ENCODE assay signal across 12 cellular contexts in genomic region chr20:49510562-49511117, GRCh38. TPM values are rescaled to one million over a fixed set of nuclear protein-coding genes. Genes with fewer than 3 reads are reported as not detected.
DNase-seq lines count a peak whose midpoint lies in the region; ATAC-seq and TF ChIP-seq lines count a peak whose summit lies in the region.
"Had no signal": no experiment of that assay in that cellular context is flagged by ENCODE, and none has a peak within 500 bp of the region (broad histone marks: within the 10 kb centered on the region; RNA-seq: fewer than 3 reads in every experiment).

No MANE protein-coding gene starts in this region.

- intact Hi-C loops in OCI-LY7 (cut with micrococcal nuclease; ENCODE audit: unreplicated experiment), result no loop called here

- no peak overlapping the region for H3K4me3 ChIP-seq in right atrium auricular region
- no peak overlapping the region for H3K4me3 ChIP-seq in skeletal muscle tissue (ENCODE audit: low read length in 3 of 3)
- H3K4me3 ChIP-seq in neuronal stem cell (ENCODE audit: low read length in 2 of 2), result no peak overlapping the region
- no peak overlapping the region for H3K4me3 ChIP-seq in OCI-LY7 (ENCODE audit: low read depth, low read length, poor library complexity, severe bottlenecking)

- no peak overlapping the region for H2BK12ac ChIP-seq in neuronal stem cell (ENCODE audit: low read length)

- H3K14ac ChIP-seq in neuronal stem cell (ENCODE audit: low read length), result no peak overlapping the region

- H3K79me1 ChIP-seq in neuronal stem cell (ENCODE audit: low read depth, low read length), result peaks cover 2% of the 10 kb centered on the region

- peaks cover 0 to 4% (median 0%) of the 10 kb centered on the region in 4 donors for H3K4me1 Mint-ChIP-seq in naive thymus-derived CD8-positive, alpha-beta T cell

- H3K36me3 ChIP-seq in right atrium auricular region (peaks cover 24% of the 10 kb centered on the region), skeletal muscle tissue (ENCODE audit: control insufficient read depth in 3 of 3, insufficient read depth in 3 of 3, low read length in 3 of 3) (peaks cover 0 to 3% (median 0%) of the 10 kb centered on the region in 3 donors), neuronal stem cell (replicated peaks in 1 of 2; ENCODE audit: control insufficient read depth in 2 of 2, insufficient read depth in 2 of 2, low read length in 2 of 2) (peaks cover 0 to 37% of the 10 kb centered on the region in 2 donors), OCI-LY7 (ENCODE audit: insufficient read depth, low read length) (no peaks in the 10 kb centered on the region)

- no CpG with 5 or more reads among the region's 12 CpGs for WGBS in neuronal stem cell (ENCODE audit: extremely low coverage in 2 of 2, insufficient read length in 2 of 2, insufficient replicate concordance in 1 of 2), 2 donors

- CTCF ChIA-PET in OCI-LY7 (lab: Charles Lee; ENCODE audit: unreplicated experiment), result no interaction called here

- no peak overlapping the region for H2AK5ac ChIP-seq in neuronal stem cell (ENCODE audit: low read depth, low read length)

- no TSS peak for BruUV-seq in OCI-LY7 (replicated peaks; lab: Mats Ljungman, UMichigan)

- peaks cover 0 to 19% of the 10 kb centered on the region in 2 donors for H3K4me1 ChIP-seq in right atrium auricular region
- H3K4me1 ChIP-seq in skeletal muscle tissue (ENCODE audit: control insufficient read depth in 3 of 3, insufficient read depth in 3 of 3, low read length in 3 of 3), result peaks cover 22 to 41% (median 28%) of the 10 kb centered on the region in 3 donors
- peaks cover 4 to 19% of the 10 kb centered on the region in 2 donors for H3K4me1 ChIP-seq in neuronal stem cell (ENCODE audit: control insufficient read depth in 2 of 2, insufficient read depth in 1 of 2, low read depth in 1 of 2, low read length in 2 of 2)
- H3K4me1 ChIP-seq in OCI-LY7 (ENCODE audit: insufficient read depth, low read length, poor library complexity, severe bottlenecking), result no peaks in the 10 kb centered on the region

- no peak overlapping the region for H3K27ac Mint-ChIP-seq in naive thymus-derived CD8-positive, alpha-beta T cell
- H3K27ac Mint-ChIP-seq: activated naive CD4-positive, alpha-beta T cell treated with anti-CD3 and anti-CD28 coated beads for 36 hours had no signal

- no peak overlapping the region for H3K4me3 Mint-ChIP-seq in naive thymus-derived CD8-positive, alpha-beta T cell
- H3K4me3 Mint-ChIP-seq: activated naive CD4-positive, alpha-beta T cell treated with anti-CD3 and anti-CD28 coated beads for 36 hours had no signal

- H3K4ac ChIP-seq in neuronal stem cell (ENCODE audit: low read length), result no peak overlapping the region

- H3K27ac ChIP-seq in right atrium auricular region (peak overlapping the region; percentile 52 to 64), skeletal muscle tissue (ENCODE audit: low read depth, low read length) (peak overlapping the region; percentile 36), neuronal stem cell (replicated peaks; ENCODE audit: low read length) (no peak overlapping the region), OCI-LY7 (ENCODE audit: low read depth, low read length, poor library complexity, severe bottlenecking) (no peak overlapping the region)
- H3K27ac ChIP-seq: VCaP had no signal

- H3K27me3 ChIP-seq in right atrium auricular region, result no peaks in the 10 kb centered on the region
- no peaks in the 10 kb centered on the region for H3K27me3 ChIP-seq in skeletal muscle tissue (ENCODE audit: control insufficient read depth in 3 of 3, insufficient read depth in 3 of 3, low read length in 3 of 3)
- H3K27me3 ChIP-seq in neuronal stem cell (ENCODE audit: control insufficient read depth in 3 of 3, insufficient read depth in 3 of 3, low read depth in 1 of 3, low read length in 3 of 3), result peaks cover 0 to 5% (median 0%) of the 10 kb centered on the region in 3 experiments

- no peak overlapping the region for H3K23ac ChIP-seq in neuronal stem cell (ENCODE audit: low read depth, low read length, poor library complexity)

- no peaks in the 10 kb centered on the region for H3K36me3 Mint-ChIP-seq in naive thymus-derived CD8-positive, alpha-beta T cell

- peaks cover 15 to 37% (median 31%) of the 10 kb centered on the region in 5 donors for H3K27me3 Mint-ChIP-seq in naive thymus-derived CD8-positive, alpha-beta T cell

- H4K91ac ChIP-seq in neuronal stem cell (ENCODE audit: low read depth, low read length, poor library complexity), result no peak overlapping the region

- H3K18ac ChIP-seq in neuronal stem cell (ENCODE audit: low read length), result no peak overlapping the region

- H3K9me3 ChIP-seq in right atrium auricular region, result no peaks in the 10 kb centered on the region
- no peaks in the 10 kb centered on the region for H3K9me3 ChIP-seq in skeletal muscle tissue (ENCODE audit: control insufficient read depth in 3 of 3, low read length in 3 of 3)
- no peaks in the 10 kb centered on the region for H3K9me3 ChIP-seq in neuronal stem cell (replicated peaks in 1 of 2; ENCODE audit: control insufficient read depth in 2 of 2, insufficient read depth in 1 of 2, low read depth in 1 of 2, low read length in 2 of 2)
- no peaks in the 10 kb centered on the region for H3K9me3 ChIP-seq in OCI-LY7 (ENCODE audit: low read length)

- no peak for TF ChIP-seq CTCF in right atrium auricular region (IDR thresholded peaks at IDR 0.05)
- TF ChIP-seq CTCF in OCI-LY7 (conservative IDR thresholded peaks at IDR 0.05; ENCODE audit: low read length), result no peak

- no peaks in the 10 kb centered on the region for H4K20me1 ChIP-seq in OCI-LY7 (ENCODE audit: insufficient read depth, low read length)

- DNase-seq in GM04504 (ENCODE audit: low read depth), result peak; percentile 87
- DNase-seq in amniotic stem cell (lab: John Stamatoyannopoulos, UW), result peak; percentile 83
- DNase-seq in right atrium auricular region (ENCODE audit: low spot score), result peak; percentile 88
- DNase-seq in neuronal stem cell (ENCODE audit: low spot score), result no peak
- DNase-seq in HPDE6-E6E7 (ENCODE audit: extremely low spot score), result no peak
- no peak for DNase-seq in naive thymus-derived CD8-positive, alpha-beta T cell
- DNase-seq in OCI-LY7 (ENCODE audit: low spot score), result no peak
- DNase-seq: activated naive CD4-positive, alpha-beta T cell treated with anti-CD3 and anti-CD28 coated beads for 36 hours; DMS153 had no signal

- H3K9me3 Mint-ChIP-seq in naive thymus-derived CD8-positive, alpha-beta T cell, result no peaks in the 10 kb centered on the region
- H3K9me3 Mint-ChIP-seq: activated naive CD4-positive, alpha-beta T cell treated with anti-CD3 and anti-CD28 coated beads for 36 hours had no signal

- no peak overlapping the region for H2BK120ac ChIP-seq in neuronal stem cell (ENCODE audit: low read depth, low read length)

- no peaks in the 10 kb centered on the region for H3K9me2 ChIP-seq in OCI-LY7 (ENCODE audit: insufficient read depth, low read length)

- no peaks in the 10 kb centered on the region for H3K79me2 ChIP-seq in OCI-LY7 (ENCODE audit: insufficient read depth, low read depth, low read length)

- H2AFZ ChIP-seq in neuronal stem cell (ENCODE audit: low read length) (no peak overlapping the region), OCI-LY7 (ENCODE audit: low read length) (no peak overlapping the region)

- H2BK5ac ChIP-seq in neuronal stem cell (ENCODE audit: low read length), result no peak overlapping the region

- no peak overlapping the region for H4K8ac ChIP-seq in neuronal stem cell (ENCODE audit: low read depth, low read length)

- POLR2A ChIA-PET in naive thymus-derived CD8-positive, alpha-beta T cell (lab: Charles Lee), result no interaction called here
- POLR2A ChIA-PET in OCI-LY7 (lab: Charles Lee), result no interaction called here

- no peak overlapping the region for H3K4me2 ChIP-seq in neuronal stem cell (ENCODE audit: insufficient read depth, low read length, poor library complexity, severe bottlenecking)
- no peak overlapping the region for H3K4me2 ChIP-seq in OCI-LY7 (ENCODE audit: low read length)

- H2BK15ac ChIP-seq in neuronal stem cell (ENCODE audit: low read length), result no peak overlapping the region

- ATAC-seq in naive thymus-derived CD8-positive, alpha-beta T cell, result no peak

- H3K9ac ChIP-seq in skeletal muscle tissue (ENCODE audit: low read depth in 1 of 3, low read length in 3 of 3), result peak overlapping the region in 2 of 3 donors; percentile 43 to 58
- no peak overlapping the region for H3K9ac ChIP-seq in neuronal stem cell (ENCODE audit: low read depth, low read length, poor library complexity)

RNA-seq across cellular contexts. Expression of gene KCNB1, which starts 28.2 kb away (rescaled TPM):
- total RNA-seq in right atrium auricular region (1 to 10 TPM; 1.4 to 2.7 TPM), skeletal muscle tissue (2.1 TPM), OCI-LY7 (2022) (0.07 TPM in 1 of 2 replicates, not detected in the other)
- polyA plus RNA-seq in neuronal stem cell (2013, experiment 1 of 2), result 0.52 TPM
- polyA plus RNA-seq in neuronal stem cell (2013, experiment 2 of 2), result 0.51 TPM
- total RNA-seq in naive thymus-derived CD8-positive, alpha-beta T cell, result under 1 TPM in 1 of 2 experiments, not detected in 1; 0.05 TPM
- polyA plus RNA-seq in naive thymus-derived CD8-positive, alpha-beta T cell, result not detected
- 0.03 TPM in 1 of 2 replicates, not detected in the other for total RNA-seq in OCI-LY7 (2014; rRNA removed; shearing (Covaris generic))
- total RNA-seq: activated naive CD4-positive, alpha-beta T cell treated with anti-CD3 and anti-CD28 coated beads for 36 hours; glomerular endothelial cell had no signal

RNA-seq across cellular contexts. Expression of gene PTGIS, which starts 57.3 kb away (rescaled TPM):
- 100 to 1,000 TPM in 1 of 2 donors, 10 to 100 TPM in 1; 59.8 to 169 TPM for total RNA-seq in right atrium auricular region
- 25.6 TPM for total RNA-seq in skeletal muscle tissue
- polyA plus RNA-seq in neuronal stem cell (2013, experiment 1 of 2), result 46.9 TPM
- polyA plus RNA-seq in neuronal stem cell (2013, experiment 2 of 2), result 49.5 TPM
- total RNA-seq in naive thymus-derived CD8-positive, alpha-beta T cell, result not detected
- polyA plus RNA-seq in naive thymus-derived CD8-positive, alpha-beta T cell, result not detected
- total RNA-seq in OCI-LY7 (2014; rRNA removed; shearing (Covaris generic)), result not detected in 2 replicates
- not detected in 2 replicates for total RNA-seq in OCI-LY7 (2022)
- total RNA-seq: activated naive CD4-positive, alpha-beta T cell treated with anti-CD3 and anti-CD28 coated beads for 36 hours had no signal

Comparison
In these comparisons a context has a peak if more than half of its experiments do, and no peak if none do; other contexts are left out.
1. DNase-seq: peak in GM04504 (single experiment), amniotic stem cell (single experiment) and right atrium auricular region (single experiment); none in neuronal stem cell (single experiment), HPDE6-E6E7 (single experiment), naive thymus-derived CD8-positive, alpha-beta T cell (0 of 10) and OCI-LY7 (single experiment).
2. H3K27ac ChIP-seq: peak in right atrium auricular region (2 of 2) and skeletal muscle tissue (single experiment); none in neuronal stem cell (single experiment) and OCI-LY7 (single experiment).
3. RNA of gene PTGIS, which starts 57.3 kb away (total RNA-seq): 59.8 to 169 TPM in right atrium auricular region and 25.6 TPM in skeletal muscle tissue (single experiment); not detected in naive thymus-derived CD8-positive, alpha-beta T cell and not detected in OCI-LY7; every median in the first group is over 10 times any median in the second.